In genomic region chr22:23716811-23717801, GRCh38 we compare ENCODE assay signal across 1 cellular context.
TF ChIP-seq lines count a peak whose summit lies in the region.

No MANE protein-coding gene starts in this region.

TF ChIP-seq in HepG2, 621 proteins besides CTCF, POLR2A, EP300 and RAD21 (continued from another document and continues in another):
- TF ChIP-seq KDM2A (CRISPR knock-in tag; IDR thresholded peaks at IDR 0.05; ENCODE audit: borderline replicate concordance, low read depth) (peak; percentile 95), ZNF205 (CRISPR knock-in tag; IDR thresholded peaks at IDR 0.05) (no peak; the same call in none of the 2 replicates), HHEX (CRISPR knock-in tag; IDR thresholded peaks at IDR 0.05) (no peak), ELK4 (CRISPR knock-in tag; IDR thresholded peaks at IDR 0.05; ENCODE audit: borderline replicate concordance) (peak; percentile 71; the same call in 1 of the 2 replicates), ZNF777 (CRISPR knock-in tag; IDR thresholded peaks at IDR 0.05) (peak; percentile 99), CREB1 (IDR thresholded peaks at IDR 0.05) (peak; percentile 96), CREB1 (CRISPR knock-in tag; IDR thresholded peaks at IDR 0.05) (peak; percentile 98), HBP1 (CRISPR knock-in tag; IDR thresholded peaks at IDR 0.05; ENCODE audit: low read depth) (peak; percentile 62; the same call in 1 of the 2 replicates), THAP11 (CRISPR knock-in tag; IDR thresholded peaks at IDR 0.05) (peak; percentile 89), ZNF432 (CRISPR knock-in tag; IDR thresholded peaks at IDR 0.05; ENCODE audit: borderline replicate concordance) (no peak), TCF7 (IDR thresholded peaks at IDR 0.05; ENCODE audit: low read depth) (no peak), BRCA1 (CRISPR knock-in tag; IDR thresholded peaks at IDR 0.05) (peak; percentile 87; the same call in 1 of the 2 replicates), ZFX (CRISPR knock-in tag; IDR thresholded peaks at IDR 0.05; ENCODE audit: low read depth) (peak; percentile 98), BRF2 (CRISPR knock-in tag; IDR thresholded peaks at IDR 0.05) (0 out of 2 replicates have a peak, but pooled peaks have one; percentile 49), HMG20B (CRISPR knock-in tag; conservative IDR thresholded peaks at IDR 0.05) (no peak), KDM6A (CRISPR knock-in tag; IDR thresholded peaks at IDR 0.05; ENCODE audit: low read depth) (no peak), ESRRA (CRISPR knock-in tag; IDR thresholded peaks at IDR 0.05; ENCODE audit: low read depth) (peak; percentile 79), ZNF883 (CRISPR knock-in tag; IDR thresholded peaks at IDR 0.05; ENCODE audit: not compliant biosample characterization) (peak; percentile 96), SP4 (CRISPR knock-in tag; IDR thresholded peaks at IDR 0.05) (peak; percentile 68), PPARG (CRISPR knock-in tag; conservative IDR thresholded peaks at IDR 0.05) (peak; percentile 70; the same call in 1 of the 2 replicates), ZFP90 (CRISPR knock-in tag; IDR thresholded peaks at IDR 0.05; ENCODE audit: borderline replicate concordance) (peak; percentile 98), ZNF713 (CRISPR knock-in tag; IDR thresholded peaks at IDR 0.05) (no peak), PREB (CRISPR knock-in tag; IDR thresholded peaks at IDR 0.05) (no peak), PLRG1 (conservative IDR thresholded peaks at IDR 0.05) (no peak), MIER3 (CRISPR knock-in tag; IDR thresholded peaks at IDR 0.05; ENCODE audit: borderline replicate concordance) (peak; percentile 85; the same call in 1 of the 2 replicates), ZBTB10 (CRISPR knock-in tag; IDR thresholded peaks at IDR 0.05; ENCODE audit: borderline replicate concordance) (peak; percentile 11; the same call in 1 of the 2 replicates), SNAI1 (CRISPR knock-in tag; IDR thresholded peaks at IDR 0.05; ENCODE audit: borderline replicate concordance) (peak; percentile 88; the same call in 1 of the 2 replicates), ZNF142 (CRISPR knock-in tag; IDR thresholded peaks at IDR 0.05) (peak; percentile 89), MED13 (CRISPR knock-in tag; IDR thresholded peaks at IDR 0.05) (no peak), HMGXB4 (CRISPR knock-in tag; IDR thresholded peaks at IDR 0.05; ENCODE audit: borderline replicate concordance in 1 of 2, low read depth in 1 of 2) (peak; percentile 73 to 88; a peak in 3 of 4 replicates), GMEB1 (CRISPR knock-in tag; IDR thresholded peaks at IDR 0.05; ENCODE audit: borderline replicate concordance) (peak; percentile 98), E2F2 (CRISPR knock-in tag; IDR thresholded peaks at IDR 0.05; ENCODE audit: borderline replicate concordance) (peak; percentile 88; the same call in 1 of the 2 replicates)
